In genomic region chr10:124032982-124033886, GRCh38 we compare ENCODE assay signal across 1 cellular context.
TF ChIP-seq lines count a peak whose summit lies in the region.

No MANE protein-coding gene starts in this region.

TF ChIP-seq in HepG2, 621 proteins besides CTCF, POLR2A, EP300 and RAD21 (continued from another document):
- TF ChIP-seq ZNF687 (CRISPR knock-in tag; IDR thresholded peaks at IDR 0.05): no peak
- no peak for TF ChIP-seq MIXL1 (CRISPR knock-in tag; IDR thresholded peaks at IDR 0.05)
